Comparison of ENCODE assay signal across 24 cellular contexts in the genomic region with DNA sequence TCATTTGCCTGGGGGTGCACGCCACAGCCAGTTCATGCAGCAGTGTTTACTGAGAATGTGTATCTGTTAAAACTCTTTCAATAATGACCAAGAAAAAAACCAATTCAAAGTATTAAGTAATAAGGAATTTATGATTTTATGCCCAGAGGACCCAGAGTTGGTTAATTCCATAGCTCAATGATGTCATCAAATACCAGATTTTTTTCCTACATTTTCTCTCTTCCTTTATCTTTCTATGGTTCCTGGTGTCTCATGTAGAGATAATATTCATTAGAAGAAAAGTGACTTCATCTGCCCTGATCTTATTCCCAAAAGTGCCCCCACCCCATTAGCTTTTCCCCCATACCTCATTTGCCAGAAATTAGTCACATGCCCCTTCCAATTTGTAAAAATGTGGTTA. TPM values are rescaled to one million over a fixed set of nuclear protein-coding genes. Genes with fewer than 3 reads are reported as not detected.
DNase-seq lines count a peak whose midpoint lies in the region; ATAC-seq and TF ChIP-seq lines count a peak whose summit lies in the region.
"Had no signal": no experiment of that assay in that cellular context is flagged by ENCODE, and none has a peak within 500 bp of the region (broad histone marks: within the 10 kb centered on the region; RNA-seq: fewer than 3 reads in every experiment).

No MANE protein-coding gene starts in this region.

- no peaks in the 10 kb centered on the region for H3K9me3 Mint-ChIP-seq in nephron progenitor cell
- H3K9me3 Mint-ChIP-seq: activated naive CD4-positive, alpha-beta T cell treated with anti-CD3 and anti-CD28 coated beads, Interleukin-2, amount 50 U/mL, for 72 hours; CD4-positive, alpha-beta T cell; GM23338; nephron; WTC11 had no signal

- peaks cover 12% of the 10 kb centered on the region for H3K4me1 Mint-ChIP-seq in nephron progenitor cell
- H3K4me1 Mint-ChIP-seq: nephron had no signal

- H3K27me3 ChIP-seq in neuronal stem cell (ENCODE audit: control insufficient read depth in 3 of 3, insufficient read depth in 3 of 3, low read depth in 1 of 3, low read length in 3 of 3): no peaks in the 10 kb centered on the region
- H3K27me3 ChIP-seq: stomach had no signal

- H3K18ac ChIP-seq in neuronal stem cell (ENCODE audit: low read length): no peak overlapping the region

- H3K27ac ChIP-seq in neuronal stem cell (replicated peaks; ENCODE audit: low read length): no peak overlapping the region
- H3K27ac ChIP-seq: stomach had no signal

- TF ChIP-seq CTCF in nephron progenitor cell (IDR thresholded peaks at IDR 0.05): no peak

- H3K4me2 ChIP-seq in neuronal stem cell (ENCODE audit: insufficient read depth, low read length, poor library complexity, severe bottlenecking): no peak overlapping the region
- H3K4me2 ChIP-seq: GM23338 had no signal

- H2BK5ac ChIP-seq in neuronal stem cell (ENCODE audit: low read length): no peak overlapping the region

- H3K36me3 ChIP-seq in neuronal stem cell (replicated peaks in 1 of 2; ENCODE audit: control insufficient read depth in 2 of 2, insufficient read depth in 2 of 2, low read length in 2 of 2): no peaks in the 10 kb centered on the region
- H3K36me3 ChIP-seq: stomach had no signal

- no peaks in the 10 kb centered on the region for H3K79me1 ChIP-seq in neuronal stem cell (ENCODE audit: low read depth, low read length)

- H4K8ac ChIP-seq in neuronal stem cell (ENCODE audit: low read depth, low read length): no peak overlapping the region

- H2BK120ac ChIP-seq in neuronal stem cell (ENCODE audit: low read depth, low read length): no peak overlapping the region

- H3K23ac ChIP-seq in neuronal stem cell (ENCODE audit: low read depth, low read length, poor library complexity): no peak overlapping the region

- H3K27ac Mint-ChIP-seq in nephron progenitor cell: no peak overlapping the region
- H3K27ac Mint-ChIP-seq: activated naive CD4-positive, alpha-beta T cell treated with anti-CD3 and anti-CD28 coated beads, Interleukin-2, amount 50 U/mL, for 72 hours; CD4-positive, alpha-beta T cell; GM23338; nephron had no signal

- H2BK12ac ChIP-seq in neuronal stem cell (ENCODE audit: low read length): no peak overlapping the region

- WGBS in neuronal stem cell (ENCODE audit: extremely low coverage in 2 of 2, insufficient read length in 2 of 2, insufficient replicate concordance in 1 of 2), 2 donors: no CpG with 5 or more reads among the region's 1 CpG

- DNase-seq in EL (peak; percentile 72), NCI-H226 (peak; percentile 50), fibroblast of gingiva (ENCODE audit: low read depth) (peak; percentile 52), neuronal stem cell (ENCODE audit: low spot score) (no peak), nephron progenitor cell (no peak), occipital lobe (lab: John Stamatoyannopoulos, UW) (no peak), A172 (ENCODE audit: low spot score) (no peak)
- DNase-seq: activated CD4-positive, alpha-beta T cell treated with anti-CD3 and anti-CD28 coated beads, Interleukin-2, amount 50 U/mL, for 1 hour; CD4-positive, alpha-beta T cell; effector CD8-positive, alpha-beta T cell; erythroblast; GDM1; NCI-H1092; NCI-H345; NCI-H82; stimulated activated CD4-positive, alpha-beta T cell treated with anti-CD3 and anti-CD28 coated beads, Interleukin-15, amount 100 ng/mL, for 24 hours; stomach; T1000 had no signal

- ATAC-seq in HG02970 (IDR thresholded peaks at IDR 0.05; ENCODE audit: low FRiP score, unreplicated experiment): no peak
- ATAC-seq: activated naive CD4-positive, alpha-beta T cell treated with anti-CD3 and anti-CD28 coated beads, Interleukin-2, amount 50 U/mL, for 72 hours; sciatic nerve had no signal

- H3K36me3 Mint-ChIP-seq in nephron progenitor cell (ENCODE audit: low read depth): no peaks in the 10 kb centered on the region
- H3K36me3 Mint-ChIP-seq: activated naive CD4-positive, alpha-beta T cell treated with anti-CD3 and anti-CD28 coated beads, Interleukin-2, amount 50 U/mL, for 72 hours; WTC11 had no signal

- no peak overlapping the region for H3K4me3 Mint-ChIP-seq in nephron progenitor cell
- H3K4me3 Mint-ChIP-seq: CD4-positive, alpha-beta T cell; GM23338; nephron; WTC11 had no signal

- no peak overlapping the region for H2AK5ac ChIP-seq in neuronal stem cell (ENCODE audit: low read depth, low read length)

- H3K9me3 ChIP-seq in neuronal stem cell (replicated peaks in 1 of 2; ENCODE audit: control insufficient read depth in 2 of 2, insufficient read depth in 1 of 2, low read depth in 1 of 2, low read length in 2 of 2): no peaks in the 10 kb centered on the region
- H3K9me3 ChIP-seq: stomach had no signal

- peaks cover 6% of the 10 kb centered on the region for H3K27me3 Mint-ChIP-seq in nephron progenitor cell (ENCODE audit: low read depth, poor library complexity)

- no peak overlapping the region for H3K14ac ChIP-seq in neuronal stem cell (ENCODE audit: low read length)

- H3K4me1 ChIP-seq in neuronal stem cell (ENCODE audit: control insufficient read depth in 2 of 2, insufficient read depth in 1 of 2, low read depth in 1 of 2, low read length in 2 of 2): peaks cover 6 to 10% of the 10 kb centered on the region in 2 donors

- no peak overlapping the region for H2BK15ac ChIP-seq in neuronal stem cell (ENCODE audit: low read length)

- no peak overlapping the region for H3K9ac ChIP-seq in neuronal stem cell (ENCODE audit: low read depth, low read length, poor library complexity)

- no peak overlapping the region for H3K4ac ChIP-seq in neuronal stem cell (ENCODE audit: low read length)

- H3K4me3 ChIP-seq in neuronal stem cell (ENCODE audit: low read length in 2 of 2): no peak overlapping the region
- H3K4me3 ChIP-seq: GM23338, stomach had no signal

- peak overlapping the region; percentile 67 for H2AFZ ChIP-seq in neuronal stem cell (ENCODE audit: low read length)
- H2AFZ ChIP-seq: GM23338 had no signal

- H4K91ac ChIP-seq in neuronal stem cell (ENCODE audit: low read depth, low read length, poor library complexity): no peak overlapping the region

RNA-seq across cellular contexts. Expression of gene LMCD1, which starts 44.6 kb away (rescaled TPM):
- polyA plus RNA-seq in neuronal stem cell (2013, experiment 1 of 2): 1.4 TPM
- 1.6 TPM for polyA plus RNA-seq in neuronal stem cell (2013, experiment 2 of 2)
- 2.2 TPM for total RNA-seq in occipital lobe
- 3.9 and 8.4 TPM in 2 replicates for total RNA-seq in A172 (2014; rRNA removed; shearing (Covaris generic))

Comparison
In these comparisons a context has a peak if more than half of its experiments do, and no peak if none do; other contexts are left out.
1. DNase-seq: peak in EL (single experiment), NCI-H226 (single experiment) and fibroblast of gingiva (single experiment); none in neuronal stem cell (single experiment), nephron progenitor cell (single experiment), occipital lobe (single experiment) and A172 (single experiment).